17 cellular contexts compared by ENCODE assay signal in the genomic region with DNA sequence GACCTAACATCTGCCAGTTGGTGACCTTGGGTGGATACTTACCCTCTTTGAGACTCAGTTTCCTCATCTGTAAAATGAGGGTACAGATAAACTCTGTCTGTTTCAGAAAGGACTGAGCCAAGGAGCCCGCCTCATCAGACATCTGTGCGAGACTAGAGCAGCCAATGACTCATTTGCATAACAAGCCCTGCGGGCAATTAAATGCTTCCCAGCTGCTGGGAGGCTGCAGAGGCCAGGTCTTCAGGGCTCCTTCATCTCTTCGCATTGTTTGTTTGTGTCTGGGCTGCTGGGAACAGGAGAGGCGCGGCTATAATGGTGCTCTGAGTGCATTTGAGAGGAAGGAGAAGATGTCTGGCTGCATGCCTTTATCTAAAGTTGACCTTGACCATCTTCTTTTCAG.
DNase-seq lines count a peak whose midpoint lies in the region; ATAC-seq and TF ChIP-seq lines count a peak whose summit lies in the region.
"Had no signal": no experiment of that assay in that cellular context is flagged by ENCODE, and none has a peak within 500 bp of the region (broad histone marks: within the 10 kb centered on the region; RNA-seq: fewer than 3 reads in every experiment).

No MANE protein-coding gene starts in this region.

- H3K36me3 Mint-ChIP-seq in endodermal cell (ENCODE audit: low read depth): peaks cover 13% of the 10 kb centered on the region

- H3K36me3 ChIP-seq in endodermal cell (ENCODE audit: control insufficient read depth, insufficient read depth, low read length) (no peaks in the 10 kb centered on the region), sigmoid colon (no peaks in the 10 kb centered on the region), right lobe of liver (no peaks in the 10 kb centered on the region)
- H3K36me3 ChIP-seq: left ventricle myocardium inferior had no signal

- H3K9me3 Mint-ChIP-seq in endodermal cell: peaks cover 23% of the 10 kb centered on the region
- H3K9me3 Mint-ChIP-seq: activated CD4-positive, alpha-beta T cell treated with anti-CD3 and anti-CD28 coated beads, Interleukin-2, amount 10 ng/mL, durations not matched to agents 24 days and 14 days; T-helper 2 cell treated with Interferon-gamma antibody and Interleukin-4, amounts not matched to agents 5 μg/mL and 100 μg/mL, for 36 hours had no signal

- ATAC-seq in HG02870 (IDR thresholded peaks at IDR 0.05; ENCODE audit: unreplicated experiment): no peak
- no peak for ATAC-seq in right lobe of liver
- ATAC-seq: naive thymus-derived CD4-positive, alpha-beta T cell; psoas muscle had no signal

- no peak for TF ChIP-seq EP300 in sigmoid colon (IDR thresholded peaks at IDR 0.05)

- intact Hi-C loops in sigmoid colon (cut with DNase I) (no loop called here), right lobe of liver (cut with DNase I) (no loop called here)

- H3K4me1 ChIP-seq in endodermal cell (ENCODE audit: control insufficient read depth, insufficient read depth, low read length) (peaks cover 4% of the 10 kb centered on the region), sigmoid colon (no peaks in the 10 kb centered on the region), right lobe of liver (no peaks in the 10 kb centered on the region)
- H3K4me1 ChIP-seq: left ventricle myocardium inferior, psoas muscle had no signal

- DNase-seq in AG08395 (ENCODE audit: low spot score): peak; percentile 77
- DNase-seq in EL: peak; percentile 80
- peak; percentile 11 for DNase-seq in NCI-H1694 treated with DMSO at 0.1 percent for 48 hours (lab: John Stamatoyannopoulos, UW)
- no peak for DNase-seq in endodermal cell
- DNase-seq in sigmoid colon: no peak
- no peak for DNase-seq in right lobe of liver
- no peak for DNase-seq in middle frontal gyrus (ENCODE audit: extremely low spot score, low spot score)
- DNase-seq: activated CD4-positive, alpha-beta T cell treated with anti-CD3 and anti-CD28 coated beads, Interleukin-2, amount 10 ng/mL, durations not matched to agents 24 days and 14 days; activated T-cell treated with anti-CD3 and anti-CD28 coated beads, Interleukin-2, amount 50 U/mL, for 48 hours; hippocampal formation; left ventricle myocardium inferior; naive thymus-derived CD4-positive, alpha-beta T cell; NCI-H1436 treated with DMSO at 0.1 percent for 48 hours; psoas muscle; SIG-M5 had no signal

- H3K27ac Mint-ChIP-seq in endodermal cell: no peak overlapping the region
- H3K27ac Mint-ChIP-seq: activated CD4-positive, alpha-beta T cell treated with anti-CD3 and anti-CD28 coated beads, Interleukin-2, amount 10 ng/mL, durations not matched to agents 24 days and 14 days; naive thymus-derived CD4-positive, alpha-beta T cell; T-helper 2 cell treated with Interferon-gamma antibody and Interleukin-4, amounts not matched to agents 5 μg/mL and 100 μg/mL, for 36 hours had no signal

- no peak overlapping the region for H3K4me3 ChIP-seq in endodermal cell (ENCODE audit: low read length)
- H3K4me3 ChIP-seq in sigmoid colon: no peak overlapping the region
- no peak overlapping the region for H3K4me3 ChIP-seq in right lobe of liver
- H3K4me3 ChIP-seq: left ventricle myocardium inferior, psoas muscle had no signal

- TF ChIP-seq CTCF in endodermal cell (conservative IDR thresholded peaks at IDR 0.05): no peak
- TF ChIP-seq CTCF in sigmoid colon (IDR thresholded peaks at IDR 0.05): no peak
- TF ChIP-seq CTCF in right lobe of liver (IDR thresholded peaks at IDR 0.05): no peak

- H3K27ac ChIP-seq in endodermal cell (ENCODE audit: low read depth, low read length) (peak overlapping the region; percentile 74), sigmoid colon (no peak overlapping the region), right lobe of liver (no peak overlapping the region)
- H3K27ac ChIP-seq: left ventricle myocardium inferior, psoas muscle had no signal

- 58 to 75% methylated on average over 4 to 6 of the region's 6 CpGs for WGBS in endodermal cell (ENCODE audit: insufficient coverage in 1 of 2, insufficient read length in 1 of 2), 2 experiments
- 48 to 51% methylated on average over 6 of the region's 6 CpGs for WGBS in sigmoid colon, 2 donors
- WGBS in right lobe of liver (ENCODE audit: insufficient coverage, low coverage, low lambda C conversion rate, missing lambda C conversion rate): 46% methylated on average over 3 of the region's 6 CpGs

- TF ChIP-seq POLR2A in sigmoid colon (IDR thresholded peaks at IDR 0.05) (no peak), right lobe of liver (IDR thresholded peaks at IDR 0.05) (no peak)

- no peaks in the 10 kb centered on the region for H3K27me3 ChIP-seq in endodermal cell (ENCODE audit: control insufficient read depth, insufficient read depth, low read length, poor library complexity, severe bottlenecking)
- H3K27me3 ChIP-seq in sigmoid colon: peaks cover 0 to 18% (median 0%) of the 10 kb centered on the region in 3 donors
- H3K27me3 ChIP-seq in right lobe of liver: no peaks in the 10 kb centered on the region

- peaks cover 35% of the 10 kb centered on the region for H3K4me1 Mint-ChIP-seq in endodermal cell
- H3K4me1 Mint-ChIP-seq: activated CD4-positive, alpha-beta T cell treated with anti-CD3 and anti-CD28 coated beads, Interleukin-2, amount 10 ng/mL, durations not matched to agents 24 days and 14 days; naive thymus-derived CD4-positive, alpha-beta T cell had no signal

- H3K9me3 ChIP-seq in endodermal cell (ENCODE audit: control insufficient read depth, low read length): peaks cover 32% of the 10 kb centered on the region
- peaks cover 0 to 8% (median 6%) of the 10 kb centered on the region in 4 donors for H3K9me3 ChIP-seq in sigmoid colon
- no peaks in the 10 kb centered on the region for H3K9me3 ChIP-seq in right lobe of liver
- H3K9me3 ChIP-seq: psoas muscle had no signal

- H3K4me3 Mint-ChIP-seq in endodermal cell: no peak overlapping the region
- H3K4me3 Mint-ChIP-seq: activated CD4-positive, alpha-beta T cell treated with anti-CD3 and anti-CD28 coated beads, Interleukin-2, amount 10 ng/mL, durations not matched to agents 24 days and 14 days; naive thymus-derived CD4-positive, alpha-beta T cell; T-helper 2 cell treated with Interferon-gamma antibody and Interleukin-4, amounts not matched to agents 5 μg/mL and 100 μg/mL, for 36 hours had no signal

- peaks cover 10% of the 10 kb centered on the region for H3K27me3 Mint-ChIP-seq in endodermal cell (ENCODE audit: insufficient read depth)
- H3K27me3 Mint-ChIP-seq: activated CD4-positive, alpha-beta T cell treated with anti-CD3 and anti-CD28 coated beads, Interleukin-2, amount 10 ng/mL, durations not matched to agents 24 days and 14 days had no signal

- no peak overlapping the region for H3K9ac ChIP-seq in endodermal cell (ENCODE audit: extremely low read depth, low read length, poor library complexity, severe bottlenecking)

Comparison
In these comparisons a context has a peak if more than half of its experiments do, and no peak if none do; other contexts are left out.
1. DNase-seq: peak in AG08395 (single experiment), EL (single experiment) and NCI-H1694 treated with DMSO at 0.1 percent for 48 hours (single experiment); none in endodermal cell (single experiment), sigmoid colon (single experiment), right lobe of liver (0 of 3) and middle frontal gyrus (single experiment).